Comparison of ENCODE assay signal across 8 cellular contexts in genomic region chr1:24643362-24644346, GRCh38. TPM values are rescaled to one million over a fixed set of nuclear protein-coding genes. Genes with fewer than 3 reads are reported as not detected.
DNase-seq lines count a peak whose midpoint lies in the region; ATAC-seq and TF ChIP-seq lines count a peak whose summit lies in the region.

No MANE protein-coding gene starts in this region.

- in situ Hi-C loops in GM13976 (cut with MboI; ENCODE audit: low sequenced_read_pairs, unreplicated experiment) = no loop called here

- DNase-seq in NCI-H2107 treated with DMSO at 0.1 percent for 48 hours (lab: John Stamatoyannopoulos, UW; ENCODE audit: unreplicated experiment) (peak; percentile 10), NCI-H2107 (lab: John Stamatoyannopoulos, UW) (no peak), foreskin keratinocyte (peak in 1 of 2 donors; percentile 22), GM13976 (ENCODE audit: low spot score) (no peak)
- peak; percentile 44 for DNase-seq in activated CD8-positive, alpha-beta T cell treated with anti-CD3 and anti-CD28 coated beads, Interleukin-2, amount 10 ng/mL, durations not matched to agents 7 days and 5 days

- H3K4me1 Mint-ChIP-seq in activated CD8-positive, alpha-beta T cell treated with anti-CD3 and anti-CD28 coated beads, Interleukin-2, amount 10 ng/mL, durations not matched to agents 7 days and 5 days (ENCODE audit: low read depth) = peaks cover 51% of the 10 kb centered on the region

- H3K36me3 Mint-ChIP-seq in activated CD8-positive, alpha-beta T cell treated with anti-CD3 and anti-CD28 coated beads, Interleukin-2, amount 10 ng/mL, durations not matched to agents 7 days and 5 days (ENCODE audit: low read depth) = peaks cover 50% of the 10 kb centered on the region

- peak overlapping the region; percentile 94 to 96 for H3K4me3 ChIP-seq in neutrophil (ENCODE audit: low read depth in 1 of 2, low read length in 1 of 2)

- peak overlapping the region; percentile 94 for H3K27ac ChIP-seq in KOPT-K1 (ENCODE audit: low read depth, low read length, poor library complexity, severe bottlenecking)
- H3K27ac ChIP-seq in foreskin keratinocyte = peak overlapping the region; percentile 84
- peak overlapping the region; percentile 88 for H3K27ac ChIP-seq in neutrophil

- H3K27ac Mint-ChIP-seq in activated CD8-positive, alpha-beta T cell treated with anti-CD3 and anti-CD28 coated beads, Interleukin-2, amount 10 ng/mL, durations not matched to agents 7 days and 5 days = peak overlapping the region; percentile 97

- POLR2A ChIA-PET in activated CD8-positive, alpha-beta T cell treated with anti-CD3 and anti-CD28 coated beads, Interleukin-2, amount 10 ng/mL, durations not matched to agents 7 days and 5 days (lab: Charles Lee) = interaction anchor here (0.7 to 1.3 kb wide), 6 partner anchors 9 to 227 kb away, joined by 3 to 4 read pairs (median 3); partner anchors contain the start of gene RCAN3

- peak overlapping the region; percentile 96 for H3K4me3 Mint-ChIP-seq in activated CD8-positive, alpha-beta T cell treated with anti-CD3 and anti-CD28 coated beads, Interleukin-2, amount 10 ng/mL, durations not matched to agents 7 days and 5 days

- CTCF ChIA-PET in activated CD8-positive, alpha-beta T cell treated with anti-CD3 and anti-CD28 coated beads, Interleukin-2, amount 10 ng/mL, durations not matched to agents 7 days and 5 days (lab: Charles Lee) = interaction anchor here (1.4 to 2.0 kb wide), 2 partner anchors 45 to 228 kb away, joined by 7 read pairs; partner anchors contain the start of gene NIPAL3

- H3K36me3 ChIP-seq in KOPT-K1 (ENCODE audit: insufficient read depth, low read length) = peaks cover 39% of the 10 kb centered on the region
- H3K36me3 ChIP-seq in neutrophil = peaks cover 32% of the 10 kb centered on the region

- TF ChIP-seq CTCF in foreskin keratinocyte (conservative IDR thresholded peaks at IDR 0.05) (no peak), neutrophil (IDR thresholded peaks at IDR 0.05) (no peak), GM13976 (IDR thresholded peaks at IDR 0.05; ENCODE audit: borderline replicate concordance, control extremely low read depth, extremely low read depth, insufficient read depth, missing control alignments) (no peak)

- no peaks in the 10 kb centered on the region for H3K9me3 Mint-ChIP-seq in activated CD8-positive, alpha-beta T cell treated with anti-CD3 and anti-CD28 coated beads, Interleukin-2, amount 10 ng/mL, durations not matched to agents 7 days and 5 days (ENCODE audit: insufficient read depth)

- peaks cover 12% of the 10 kb centered on the region for H3K4me1 ChIP-seq in foreskin keratinocyte
- peaks cover 21 to 29% of the 10 kb centered on the region in 2 experiments for H3K4me1 ChIP-seq in neutrophil (ENCODE audit: control insufficient read depth in 1 of 2, insufficient read depth in 1 of 2, low read depth in 1 of 2, low read length in 1 of 2)

- H3K27me3 Mint-ChIP-seq in activated CD8-positive, alpha-beta T cell treated with anti-CD3 and anti-CD28 coated beads, Interleukin-2, amount 10 ng/mL, durations not matched to agents 7 days and 5 days (ENCODE audit: low read depth) = no peaks in the 10 kb centered on the region

- H3K9me3 ChIP-seq in KOPT-K1 (ENCODE audit: insufficient read depth, low read length, poor library complexity, severe bottlenecking) = no peaks in the 10 kb centered on the region
- no peaks in the 10 kb centered on the region for H3K9me3 ChIP-seq in neutrophil

- H3K27me3 ChIP-seq in foreskin keratinocyte (no peaks in the 10 kb centered on the region), neutrophil (no peaks in the 10 kb centered on the region)

- peak; percentile 26 for ATAC-seq in GM21723 (IDR thresholded peaks at IDR 0.05; ENCODE audit: unreplicated experiment)
- peak; percentile 12 for ATAC-seq in activated CD8-positive, alpha-beta T cell treated with anti-CD3 and anti-CD28 coated beads, Interleukin-2, amount 10 ng/mL, durations not matched to agents 7 days and 5 days
- ATAC-seq in foreskin keratinocyte = peak; percentile 16

RNA-seq across cellular contexts. Expression of gene SRRM1, which starts 0.6 kb away (rescaled TPM):
- 100 to 1,000 TPM; 189 to 207 TPM for total RNA-seq in activated CD8-positive, alpha-beta T cell treated with anti-CD3 and anti-CD28 coated beads, Interleukin-2, amount 10 ng/mL, durations not matched to agents 7 days and 5 days
- 86.0 and 94.6 TPM in 2 replicates for total RNA-seq in foreskin keratinocyte
- 24.1 and 30.3 TPM in 2 replicates for polyA plus RNA-seq in foreskin keratinocyte

Comparison
In these comparisons a context has a peak if more than half of its experiments do, and no peak if none do; other contexts are left out.
1. DNase-seq: peak in NCI-H2107 treated with DMSO at 0.1 percent for 48 hours (single experiment) and activated CD8-positive, alpha-beta T cell treated with anti-CD3 and anti-CD28 coated beads, Interleukin-2, amount 10 ng/mL, durations not matched to agents 7 days and 5 days (single experiment); none in NCI-H2107 (single experiment) and GM13976 (single experiment).
2. Peak in every context shown above with its lines, with median percentiles within 50 percentile points of each other: ATAC-seq and H3K27ac ChIP-seq.